9 cellular contexts compared by ENCODE assay signal in genomic region chr2:231621051-231621879, GRCh38. TPM values are rescaled to one million over a fixed set of nuclear protein-coding genes. Genes with fewer than 3 reads are reported as not detected.
DNase-seq lines count a peak whose midpoint lies in the region; ATAC-seq and TF ChIP-seq lines count a peak whose summit lies in the region.
"Had no signal": no experiment of that assay in that cellular context is flagged by ENCODE, and none has a peak within 500 bp of the region (broad histone marks: within the 10 kb centered on the region; RNA-seq: fewer than 3 reads in every experiment).

No MANE protein-coding gene starts in this region.

- CTCF ChIA-PET in MCF 10A (lab: Yijun Ruan, JAX), result interaction anchor here (0.5 to 2.9 kb wide), 3 partner anchors 54 to 56 kb away, joined by 3 to 12 read pairs (median 4); no protein-coding TSS in a partner anchor
- CTCF ChIA-PET in A673 (lab: Charles Lee), result interaction anchor here (0.7 kb wide), 1 partner anchor 285 kb away, joined by 3 read pairs; no protein-coding TSS in a partner anchor

- TF ChIP-seq CTCF in MCF 10A (IDR thresholded peaks at IDR 0.05; ENCODE audit: unreplicated experiment), result no peak
- TF ChIP-seq CTCF in A673 (conservative IDR thresholded peaks at IDR 0.05; ENCODE audit: low read depth, low read length), result no peak

- POLR2A ChIA-PET in MCF 10A (lab: Yijun Ruan, JAX), result interaction anchor here (1.1 to 1.2 kb wide), 2 partner anchors 10 to 18 kb away, joined by 3 to 5 read pairs; no protein-coding TSS in a partner anchor
- POLR2A ChIA-PET in A673 (lab: Charles Lee; ENCODE audit: low non-redundant PET), result no interaction called here

- H3K79me1 ChIP-seq in mesenchymal stem cell (replicated peaks; ENCODE audit: low read length, poor library complexity, severe bottlenecking), result no peaks in the 10 kb centered on the region

- H2AK5ac ChIP-seq in mesenchymal stem cell (ENCODE audit: low read length, severe bottlenecking), result no peak overlapping the region

- ATAC-seq in Right ventricle myocardium inferior, result peak; percentile 43

- H3K9me3 Mint-ChIP-seq in MCF 10A (ENCODE audit: unreplicated experiment), result no peaks in the 10 kb centered on the region

- H3K27me3 ChIP-seq in mesenchymal stem cell (ENCODE audit: control insufficient read depth in 1 of 2, insufficient read depth in 1 of 2, low read length in 2 of 2), result peaks cover 0 to 4% of the 10 kb centered on the region in 2 experiments
- no peaks in the 10 kb centered on the region for H3K27me3 ChIP-seq in A673 (replicated peaks; ENCODE audit: insufficient read depth, low read depth, low read length, poor library complexity)

- H3K4me2 ChIP-seq in mesenchymal stem cell (ENCODE audit: low read length, poor library complexity, severe bottlenecking), result no peak overlapping the region

- H3K27ac ChIP-seq in mesenchymal stem cell (ENCODE audit: low read length, poor library complexity, severe bottlenecking) (no peak overlapping the region), urinary bladder (ENCODE audit: low read depth) (peak overlapping the region; percentile 25), A673 (ENCODE audit: low read depth, low read length, poor library complexity, severe bottlenecking) (no peak overlapping the region)
- H3K27ac ChIP-seq: HL-60 had no signal

- H4K8ac ChIP-seq in mesenchymal stem cell (ENCODE audit: low read length), result peak overlapping the region; percentile 91

- H3K36me3 Mint-ChIP-seq in MCF 10A (ENCODE audit: insufficient read depth, unreplicated experiment), result no peaks in the 10 kb centered on the region

- WGBS in mesenchymal stem cell, result 40% methylated on average over 23 of the region's 25 CpGs
- 20% methylated on average over 25 of the region's 25 CpGs for WGBS in urinary bladder

- peak overlapping the region; percentile 46 for H2AFZ ChIP-seq in mesenchymal stem cell (ENCODE audit: low read depth, low read length)

- peak overlapping the region in 1 of 2 experiments; percentile 23 for H3K4me3 ChIP-seq in mesenchymal stem cell (ENCODE audit: insufficient read depth in 1 of 2, low read depth in 1 of 2, low read length in 2 of 2)
- peak overlapping the region; percentile 24 for H3K4me3 ChIP-seq in urinary bladder (ENCODE audit: low read depth, low read length)
- no peak overlapping the region for H3K4me3 ChIP-seq in A673 (ENCODE audit: low read depth, low read length, poor library complexity, severe bottlenecking)

- no peak overlapping the region for H2BK15ac ChIP-seq in mesenchymal stem cell (ENCODE audit: low read depth, poor library complexity, severe bottlenecking)

- H2BK12ac ChIP-seq in mesenchymal stem cell (ENCODE audit: low read length in 2 of 2), result peak overlapping the region in 1 of 2 experiments; percentile 92

- no peak overlapping the region for H2BK5ac ChIP-seq in mesenchymal stem cell (ENCODE audit: low read depth, low read length, poor library complexity, severe bottlenecking)

- peak overlapping the region; percentile 47 for H4K91ac ChIP-seq in mesenchymal stem cell (ENCODE audit: low read length)

- no peak overlapping the region for H3K9ac ChIP-seq in mesenchymal stem cell (ENCODE audit: low read length)

- H3K27ac Mint-ChIP-seq in MCF 10A (ENCODE audit: low read depth, unreplicated experiment), result peak overlapping the region; percentile 54

- no peaks in the 10 kb centered on the region for H3K27me3 Mint-ChIP-seq in MCF 10A (ENCODE audit: insufficient read depth, unreplicated experiment)

- intact Hi-C loops in Right ventricle myocardium inferior (cut with DNase I) (no loop called here), cardiac septum (cut with DNase I) (no loop called here), MCF 10A (cut with micrococcal nuclease) (no loop called here), A673 (cut with micrococcal nuclease; ENCODE audit: unreplicated experiment) (no loop called here)

- BruUV-seq in MCF 10A (replicated peaks; lab: Mats Ljungman, UMichigan), result no TSS peak
- BruUV-seq in A673 (replicated peaks; lab: Mats Ljungman, UMichigan), result no TSS peak

- H3K4me3 Mint-ChIP-seq in MCF 10A (ENCODE audit: unreplicated experiment), result no peak overlapping the region

- DNase-seq in Right ventricle myocardium inferior (ENCODE audit: missing footprints) (no peak), cardiac septum (ENCODE audit: low spot score) (no peak), MCF 10A (ENCODE audit: unreplicated experiment) (no peak), mesenchymal stem cell (peak; percentile 71), DMS114 treated with DMSO at 0.1 percent for 48 hours (lab: John Stamatoyannopoulos, UW; ENCODE audit: unreplicated experiment) (no peak), AG20443 (ENCODE audit: low spot score) (no peak), A673 (ENCODE audit: low spot score) (no peak)

- peak overlapping the region; percentile 52 to 73 for H3K4ac ChIP-seq in mesenchymal stem cell (ENCODE audit: low read depth in 1 of 2, low read length in 2 of 2)

- H3K4me1 ChIP-seq in mesenchymal stem cell (ENCODE audit: control insufficient read depth, insufficient read depth, low read depth, low read length) (peaks cover 2% of the 10 kb centered on the region), urinary bladder (ENCODE audit: insufficient read depth) (no peaks in the 10 kb centered on the region), A673 (ENCODE audit: insufficient read depth, low read length, poor library complexity, severe bottlenecking) (no peaks in the 10 kb centered on the region)

- H3K14ac ChIP-seq in mesenchymal stem cell (ENCODE audit: low read length in 2 of 2), result peak overlapping the region in 1 of 2 experiments; percentile 90

- peak overlapping the region; percentile 15 for H2BK120ac ChIP-seq in mesenchymal stem cell (ENCODE audit: low read depth, low read length)

- H3K9me3 ChIP-seq in mesenchymal stem cell (ENCODE audit: control insufficient read depth, low read length) (no peaks in the 10 kb centered on the region), A673 (ENCODE audit: low read depth, low read length, poor library complexity, severe bottlenecking) (no peaks in the 10 kb centered on the region)

- H3K36me3 ChIP-seq in mesenchymal stem cell (ENCODE audit: control insufficient read depth in 1 of 2, insufficient read depth in 2 of 2, low read depth in 1 of 2, low read length in 2 of 2) (no peaks in the 10 kb centered on the region), urinary bladder (ENCODE audit: insufficient read depth) (no peaks in the 10 kb centered on the region), A673 (ENCODE audit: insufficient read depth, low read length, poor library complexity, severe bottlenecking) (no peaks in the 10 kb centered on the region)

- H3K23ac ChIP-seq in mesenchymal stem cell (ENCODE audit: low read length in 2 of 2), result no peak overlapping the region

- peaks cover 25% of the 10 kb centered on the region for H3K4me1 Mint-ChIP-seq in MCF 10A (ENCODE audit: insufficient read depth, unreplicated experiment)

- H3K18ac ChIP-seq in mesenchymal stem cell (ENCODE audit: low read depth in 1 of 2, low read length in 2 of 2), result peak overlapping the region; percentile 28 to 72

RNA-seq across cellular contexts. Expression of gene TEX44, which starts 28.6 kb away (rescaled TPM):
- total RNA-seq in Right ventricle myocardium inferior (not detected), cardiac septum (not detected), MCF 10A (2022) (not detected in 2 replicates), urinary bladder (not detected), A673 (2021) (not detected in 2 replicates)
- polyA plus RNA-seq in mesenchymal stem cell (2013, experiment 1 of 2), result not detected
- not detected for polyA plus RNA-seq in mesenchymal stem cell (2013, experiment 2 of 2)
- polyA plus RNA-seq in urinary bladder, result not detected
